Comparison of ENCODE assay signal across 26 cellular contexts in the genomic region with DNA sequence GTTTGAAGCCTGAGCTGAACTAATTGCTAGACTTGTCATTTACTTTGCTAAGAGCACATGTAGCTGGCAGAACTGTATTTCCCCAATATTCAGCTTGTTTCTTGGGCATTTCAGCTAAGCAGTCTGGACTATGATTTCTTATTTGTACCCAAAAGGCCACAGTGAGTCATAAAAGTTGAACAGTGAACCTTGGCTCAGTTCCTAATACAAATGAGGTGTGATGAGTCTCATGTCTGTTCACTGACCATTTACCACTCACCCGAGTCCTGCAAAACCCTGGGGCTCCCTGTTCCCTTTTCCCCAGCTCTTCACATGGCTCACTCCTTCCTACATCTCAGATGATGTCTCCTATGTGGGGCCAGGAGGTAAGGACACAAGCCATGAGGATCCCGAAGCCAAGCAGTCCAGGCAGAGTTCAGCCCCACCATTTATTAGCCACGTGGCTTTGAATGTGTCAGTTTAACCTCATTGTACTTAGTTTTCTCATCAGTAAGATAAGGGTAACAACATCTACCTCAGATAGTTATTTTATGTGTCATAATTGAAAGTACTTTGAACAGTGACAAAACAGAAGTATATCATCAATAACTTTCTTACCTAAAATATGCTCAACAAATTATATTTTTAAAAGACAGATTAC.
A peak's percentile ranks its signal among the peaks of the same experiment; 100 is the strongest.
DNase-seq lines count a peak whose midpoint lies in the region; ATAC-seq and TF ChIP-seq lines count a peak whose summit lies in the region.
"Had no signal": no experiment of that assay in that cellular context is flagged by ENCODE, and none has a peak within 500 bp of the region (broad histone marks: within the 10 kb centered on the region; RNA-seq: fewer than 3 reads in every experiment).

No MANE protein-coding gene starts in this region.

- H3K4me1 Mint-ChIP-seq in MCF 10A (ENCODE audit: insufficient read depth, unreplicated experiment) (no peaks in the 10 kb centered on the region), nephron (peaks cover 11% of the 10 kb centered on the region)
- H3K4me1 Mint-ChIP-seq: brain; naive thymus-derived CD8-positive, alpha-beta T cell had no signal

- no peaks in the 10 kb centered on the region for H3K36me3 ChIP-seq in breast epithelium
- H3K36me3 ChIP-seq: sigmoid colon, stomach, tibial nerve had no signal

- no TSS peak for BruUV-seq in MCF 10A (replicated peaks; lab: Mats Ljungman, UMichigan)

- no peak overlapping the region for H3K27ac Mint-ChIP-seq in MCF 10A (ENCODE audit: low read depth, unreplicated experiment)
- H3K27ac Mint-ChIP-seq in nephron: peak overlapping the region in 2 of 3 experiments; percentile 14 to 51
- H3K27ac Mint-ChIP-seq: CD8-positive, alpha-beta T cell; HFFc6; naive thymus-derived CD8-positive, alpha-beta T cell had no signal

- H3K27me3 Mint-ChIP-seq in MCF 10A (ENCODE audit: insufficient read depth, unreplicated experiment) (peaks cover 82% of the 10 kb centered on the region), nephron (ENCODE audit: low read depth) (no peaks in the 10 kb centered on the region)

- H3K4me3 Mint-ChIP-seq in MCF 10A (ENCODE audit: unreplicated experiment) (no peak overlapping the region), nephron (no peak overlapping the region)
- H3K4me3 Mint-ChIP-seq: activated T-cell treated with anti-CD3 and anti-CD28 coated beads, Interleukin-2, amount 50 U/mL, for 4 hours; brain; CD8-positive, alpha-beta T cell; HFFc6; naive thymus-derived CD8-positive, alpha-beta T cell had no signal

- DNase-seq in MCF 10A (ENCODE audit: unreplicated experiment) (peak; percentile 26), breast epithelium (ENCODE audit: low spot score in 2 of 2) (no peak), epithelial cell of proximal tubule (ENCODE audit: low read depth) (peak; percentile 43), NCI-H2227 treated with DMSO at 0.1 percent for 48 hours (lab: John Stamatoyannopoulos, UW) (no peak)
- DNase-seq: 8988T; activated CD4-positive, alpha-beta T cell treated with anti-CD3 and anti-CD28 coated beads for 48 hours; activated T-cell treated with anti-CD3 and anti-CD28 coated beads, Interleukin-2, amount 50 U/mL, for 4 hours; CD8-positive, alpha-beta T cell; DMS153; GF-D8; GM23248; HFFc6; naive thymus-derived CD8-positive, alpha-beta T cell; NCI-H2171 treated with DMSO at 0.1 percent for 48 hours; NCI-H526 treated with DMSO at 0.1 percent for 48 hours; sigmoid colon; stimulated activated CD4-positive, alpha-beta T cell treated with anti-CD3 and anti-CD28 coated beads, Interleukin-15, amount 100 ng/mL, for 24 hours; stomach had no signal

- no peaks in the 10 kb centered on the region for H3K36me3 Mint-ChIP-seq in MCF 10A (ENCODE audit: insufficient read depth, unreplicated experiment)
- H3K36me3 Mint-ChIP-seq in nephron (ENCODE audit: low read depth): peaks cover 5% of the 10 kb centered on the region
- H3K36me3 Mint-ChIP-seq: brain; CD8-positive, alpha-beta T cell; naive thymus-derived CD8-positive, alpha-beta T cell had no signal

- intact Hi-C loops in MCF 10A (cut with micrococcal nuclease): no loop called here
- intact Hi-C loops in breast epithelium (cut with DNase I; ENCODE audit: low total_unique reads): no loop called here

- no peak for TF ChIP-seq POLR2A in breast epithelium (IDR thresholded peaks at IDR 0.05)

- H3K9me3 ChIP-seq in breast epithelium: no peaks in the 10 kb centered on the region
- H3K9me3 ChIP-seq: sigmoid colon, stomach, tibial nerve had no signal

- H3K4me3 ChIP-seq in breast epithelium: no peak overlapping the region
- H3K4me3 ChIP-seq in epithelial cell of proximal tubule (ENCODE audit: low read depth, low read length): no peak overlapping the region
- H3K4me3 ChIP-seq: coronary artery, GM23248, sigmoid colon, stomach, tibial nerve had no signal

- H3K27ac ChIP-seq in breast epithelium: no peak overlapping the region
- H3K27ac ChIP-seq: GM23248, KMS-11, sigmoid colon, stomach, tibial nerve had no signal

- POLR2A ChIA-PET in MCF 10A (lab: Yijun Ruan, JAX): interaction anchor here (1.3 kb wide), 1 partner anchor 64 kb away, joined by 4 read pairs; no protein-coding TSS in a partner anchor

- ATAC-seq in SK-N-SH treated with all-trans-retinoic acid at 6 μM for 48 hours (no peak), HG02798 (IDR thresholded peaks at IDR 0.05; ENCODE audit: poor library complexity, unreplicated experiment) (no peak), HG03457 (IDR thresholded peaks at IDR 0.05; ENCODE audit: unreplicated experiment) (no peak)
- ATAC-seq: activated T-cell treated with anti-CD3 and anti-CD28 coated beads, Interleukin-2, amount 50 U/mL, for 4 hours; CD8-positive, alpha-beta T cell; naive thymus-derived CD8-positive, alpha-beta T cell had no signal

- H3K27me3 ChIP-seq in breast epithelium: no peaks in the 10 kb centered on the region
- H3K27me3 ChIP-seq: sigmoid colon, stomach, tibial nerve had no signal

- CTCF ChIA-PET in MCF 10A (lab: Yijun Ruan, JAX): interaction anchor here (0.5 to 0.7 kb wide), 2 partner anchors 50 to 869 kb away, joined by 3 to 6 read pairs; no protein-coding TSS in a partner anchor

- H3K9me3 Mint-ChIP-seq in MCF 10A (ENCODE audit: unreplicated experiment) (no peaks in the 10 kb centered on the region), nephron (no peaks in the 10 kb centered on the region)
- H3K9me3 Mint-ChIP-seq: CD8-positive, alpha-beta T cell; naive thymus-derived CD8-positive, alpha-beta T cell had no signal

- H3K4me1 ChIP-seq in breast epithelium: no peaks in the 10 kb centered on the region
- H3K4me1 ChIP-seq: sigmoid colon, stomach had no signal

- no peak for TF ChIP-seq CTCF in MCF 10A (IDR thresholded peaks at IDR 0.05; ENCODE audit: unreplicated experiment)
- no peak for TF ChIP-seq CTCF in breast epithelium (IDR thresholded peaks at IDR 0.05)
- TF ChIP-seq CTCF in epithelial cell of proximal tubule (conservative IDR thresholded peaks at IDR 0.05; ENCODE audit: low read depth, low read length): no peak
- TF ChIP-seq CTCF in nephron (IDR thresholded peaks at IDR 0.05; ENCODE audit: unreplicated experiment in 3 of 3): no peak

TF ChIP-seq in SK-N-SH treated with all-trans-retinoic acid at 6 μM for 48 hours, 23 proteins besides CTCF, POLR2A, EP300 and RAD21 (continues in another document):
- TF ChIP-seq ZFP30 (CRISPR knock-in tag; IDR thresholded peaks at IDR 0.05): no peak
- TF ChIP-seq, protein P1, sequence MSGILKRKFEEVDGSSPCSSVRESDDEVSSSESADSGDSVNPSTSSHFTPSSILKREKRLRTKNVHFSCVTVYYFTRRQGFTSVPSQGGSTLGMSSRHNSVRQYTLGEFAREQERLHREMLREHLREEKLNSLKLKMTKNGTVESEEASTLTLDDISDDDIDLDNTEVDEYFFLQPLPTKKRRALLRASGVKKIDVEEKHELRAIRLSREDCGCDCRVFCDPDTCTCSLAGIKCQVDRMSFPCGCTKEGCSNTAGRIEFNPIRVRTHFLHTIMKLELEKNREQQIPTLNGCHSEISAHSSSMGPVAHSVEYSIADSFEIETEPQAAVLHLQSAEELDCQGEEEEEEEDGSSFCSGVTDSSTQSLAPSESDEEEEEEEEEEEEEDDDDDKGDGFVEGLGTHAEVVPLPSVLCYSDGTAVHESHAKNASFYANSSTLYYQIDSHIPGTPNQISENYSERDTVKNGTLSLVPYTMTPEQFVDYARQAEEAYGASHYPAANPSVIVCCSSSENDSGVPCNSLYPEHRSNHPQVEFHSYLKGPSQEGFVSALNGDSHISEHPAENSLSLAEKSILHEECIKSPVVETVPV (CRISPR knock-in tag; IDR thresholded peaks at IDR 0.05): no peak
- TF ChIP-seq RARB (CRISPR knock-in tag; IDR thresholded peaks at IDR 0.05): no peak
- no peak for TF ChIP-seq CSDC2 (CRISPR knock-in tag; IDR thresholded peaks at IDR 0.05)
- TF ChIP-seq, protein P2, sequence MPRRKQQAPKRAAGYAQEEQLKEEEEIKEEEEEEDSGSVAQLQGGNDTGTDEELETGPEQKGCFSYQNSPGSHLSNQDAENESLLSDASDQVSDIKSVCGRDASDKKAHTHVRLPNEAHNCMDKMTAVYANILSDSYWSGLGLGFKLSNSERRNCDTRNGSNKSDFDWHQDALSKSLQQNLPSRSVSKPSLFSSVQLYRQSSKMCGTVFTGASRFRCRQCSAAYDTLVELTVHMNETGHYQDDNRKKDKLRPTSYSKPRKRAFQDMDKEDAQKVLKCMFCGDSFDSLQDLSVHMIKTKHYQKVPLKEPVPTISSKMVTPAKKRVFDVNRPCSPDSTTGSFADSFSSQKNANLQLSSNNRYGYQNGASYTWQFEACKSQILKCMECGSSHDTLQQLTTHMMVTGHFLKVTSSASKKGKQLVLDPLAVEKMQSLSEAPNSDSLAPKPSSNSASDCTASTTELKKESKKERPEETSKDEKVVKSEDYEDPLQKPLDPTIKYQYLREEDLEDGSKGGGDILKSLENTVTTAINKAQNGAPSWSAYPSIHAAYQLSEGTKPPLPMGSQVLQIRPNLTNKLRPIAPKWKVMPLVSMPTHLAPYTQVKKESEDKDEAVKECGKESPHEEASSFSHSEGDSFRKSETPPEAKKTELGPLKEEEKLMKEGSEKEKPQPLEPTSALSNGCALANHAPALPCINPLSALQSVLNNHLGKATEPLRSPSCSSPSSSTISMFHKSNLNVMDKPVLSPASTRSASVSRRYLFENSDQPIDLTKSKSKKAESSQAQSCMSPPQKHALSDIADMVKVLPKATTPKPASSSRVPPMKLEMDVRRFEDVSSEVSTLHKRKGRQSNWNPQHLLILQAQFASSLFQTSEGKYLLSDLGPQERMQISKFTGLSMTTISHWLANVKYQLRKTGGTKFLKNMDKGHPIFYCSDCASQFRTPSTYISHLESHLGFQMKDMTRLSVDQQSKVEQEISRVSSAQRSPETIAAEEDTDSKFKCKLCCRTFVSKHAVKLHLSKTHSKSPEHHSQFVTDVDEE (CRISPR knock-in tag; IDR thresholded peaks at IDR 0.05): no peak
- TF ChIP-seq ISL1 (CRISPR knock-in tag; IDR thresholded peaks at IDR 0.05): no peak
- TF ChIP-seq BACH2 (CRISPR knock-in tag; IDR thresholded peaks at IDR 0.05; ENCODE audit: borderline replicate concordance): no peak
- TF ChIP-seq ZFP3 (CRISPR knock-in tag; IDR thresholded peaks at IDR 0.05): no peak
- no peak for TF ChIP-seq GLIS3 (CRISPR knock-in tag; IDR thresholded peaks at IDR 0.05)
- TF ChIP-seq TCF4 (CRISPR knock-in tag; IDR thresholded peaks at IDR 0.05; ENCODE audit: borderline replicate concordance): no peak
- TF ChIP-seq TOX (CRISPR knock-in tag; IDR thresholded peaks at IDR 0.05; ENCODE audit: borderline replicate concordance): no peak

Comparison
In these comparisons a context has a peak if more than half of its experiments do, and no peak if none do; other contexts are left out.
1. DNase-seq: peak in MCF 10A (single experiment) and epithelial cell of proximal tubule (single experiment); none in breast epithelium (0 of 2) and NCI-H2227 treated with DMSO at 0.1 percent for 48 hours (single experiment).